In genomic region chr2:224449212-224450147, GRCh38 we compare ENCODE assay signal across 8 cellular contexts. TPM values are rescaled to one million over a fixed set of nuclear protein-coding genes. Genes with fewer than 3 reads are reported as not detected.
DNase-seq lines count a peak whose midpoint lies in the region; ATAC-seq and TF ChIP-seq lines count a peak whose summit lies in the region.

No MANE protein-coding gene starts in this region.

- H3K36me3 ChIP-seq in BE2C (no peaks in the 10 kb centered on the region), tibial nerve (no peaks in the 10 kb centered on the region)

- H3K27me3 ChIP-seq in BE2C (no peaks in the 10 kb centered on the region; the same call in 1 of the 2 replicates), tibial nerve (no peaks in the 10 kb centered on the region)

- H3K9me3 ChIP-seq in BE2C (no peaks in the 10 kb centered on the region), tibial nerve (peaks cover 0 to 8% (median 0%) of the 10 kb centered on the region in 4 donors)

- TF ChIP-seq POLR2A in tibial nerve (IDR thresholded peaks at IDR 0.05): no peak

- H3K4me3 ChIP-seq in BE2C (ENCODE audit: low read depth, low read length) (no peak overlapping the region), foreskin fibroblast (ENCODE audit: low read depth in 1 of 2, low read length in 2 of 2) (no peak overlapping the region), tibial nerve (no peak overlapping the region)

- TF ChIP-seq EP300 in tibial nerve (IDR thresholded peaks at IDR 0.05): no peak

- ATAC-seq in GM19395 (IDR thresholded peaks at IDR 0.05; ENCODE audit: unreplicated experiment) (peak; percentile 69), GM21526 (IDR thresholded peaks at IDR 0.05; ENCODE audit: low FRiP score, unreplicated experiment) (no peak)

- 44 to 51% methylated on average over 4 of the region's 4 CpGs for WGBS in tibial nerve, 2 donors

- DNase-seq in BE2C (no peak), SK-MEL-5 (ENCODE audit: low read depth, low spot score) (peak; percentile 56), foreskin fibroblast (peak in 1 of 2 donors; percentile 54), tibial nerve (ENCODE audit: low spot score in 2 of 2) (peak in 1 of 2 donors; percentile 21), T-helper 9 cell (no peak)
- no peak for DNase-seq in stimulated activated CD4-positive, alpha-beta T cell treated with anti-CD3 and anti-CD28 coated beads, Interleukin-4, amount 100 ng/mL, for 4 hours

- no peak overlapping the region for H3K27ac ChIP-seq in tibial nerve

- H3K4me1 ChIP-seq in BE2C: no peaks in the 10 kb centered on the region
- no peaks in the 10 kb centered on the region for H3K4me1 ChIP-seq in tibial nerve

- in situ Hi-C loops in SK-MEL-5 (cut with HindIII; ENCODE audit: low pct_unique_long_range_greater_than_20kb, low sequenced_read_pairs): no loop called here

- peak; percentile 84 for TF ChIP-seq CTCF in BE2C (IDR thresholded peaks at IDR 0.05; ENCODE audit: low read depth, low read length)
- peak; percentile 69 for TF ChIP-seq CTCF in foreskin fibroblast (IDR thresholded peaks at IDR 0.05; ENCODE audit: low read depth, low read length)
- peak in 4 of 5 experiments; percentile 26 to 50 (median 38) for TF ChIP-seq CTCF in tibial nerve (IDR thresholded peaks at IDR 0.05)

RNA-seq across cellular contexts. Expression of gene FAM124B, which starts 47.6 kb away (rescaled TPM):
- polyA plus RNA-seq in BE2C (2012; ENCODE audit: insufficient read depth, insufficient read length, low read depth): 1.2 TPM
- total RNA-seq in SK-MEL-5 (2014; rRNA removed; shearing (Covaris generic)): 0.13 TPM in 1 of 2 replicates, not detected in the other
- polyA plus RNA-seq in SK-MEL-5 (2015; cell fraction: cytosol; rRNA removed): 0.04 TPM in 1 of 2 replicates, not detected in the other
- not detected in 2 replicates for polyA plus RNA-seq in SK-MEL-5 (2015; cell fraction: nucleus; rRNA removed)
- total RNA-seq in tibial nerve: 10 to 100 TPM in 1 of 4 donors, 1 to 10 TPM in 2, under 1 TPM in 1; 0.84 to 12.3 (median 5.9) TPM
